16 cellular contexts compared by ENCODE assay signal in genomic region chr6:109302176-109302575, GRCh38.
DNase-seq lines count a peak whose midpoint lies in the region; ATAC-seq, FAIRE-seq and TF ChIP-seq lines count a peak whose summit lies in the region.
"Had no signal": no experiment of that assay in that cellular context is flagged by ENCODE, and none has a peak within 500 bp of the region (broad histone marks: within the 10 kb centered on the region; RNA-seq: fewer than 3 reads in every experiment).

No MANE protein-coding gene starts in this region.

- H3K4me1 ChIP-seq in BLaER1 treated with 17β-estradiol and CSF1 and Interleukin-3, amounts not matched to agents 10 nM and 100 nM = peaks cover 75 to 90% (median 82%) of the 10 kb centered on the region in 10 experiments
- H3K4me1 ChIP-seq in trophoblast cell (ENCODE audit: control insufficient read depth in 1 of 2, insufficient read depth in 2 of 2, low read length in 2 of 2) (peaks cover 8 to 12% of the 10 kb centered on the region in 2 experiments), thoracic aorta (ENCODE audit: control insufficient read depth in 1 of 2, low read depth in 2 of 2) (peaks cover 29 to 75% of the 10 kb centered on the region in 2 donors)

- H2AK5ac ChIP-seq in trophoblast cell (ENCODE audit: low read length) = peak overlapping the region; percentile 50

- peaks cover 12% of the 10 kb centered on the region for H3K4me1 Mint-ChIP-seq in activated naive CD8-positive, alpha-beta T cell treated with anti-CD3 and anti-CD28 coated beads for 36 hours

- no peak overlapping the region for H2BK5ac ChIP-seq in trophoblast cell (ENCODE audit: low read depth, low read length, poor library complexity)

- H3K36me3 Mint-ChIP-seq in activated naive CD8-positive, alpha-beta T cell treated with anti-CD3 and anti-CD28 coated beads for 36 hours = no peaks in the 10 kb centered on the region
- H3K36me3 Mint-ChIP-seq: CD8-positive, alpha-beta T cell had no signal

- peak overlapping the region; percentile 68 for H2BK12ac ChIP-seq in trophoblast cell (ENCODE audit: low read length)

- no peaks in the 10 kb centered on the region for H3K27me3 ChIP-seq in BLaER1 treated with 17β-estradiol and CSF1 and Interleukin-3, amounts not matched to agents 10 nM and 100 nM
- H3K27me3 ChIP-seq in bronchial epithelial cell (ENCODE audit: control insufficient read depth, insufficient read depth, low read length) = no peaks in the 10 kb centered on the region
- H3K27me3 ChIP-seq in trophoblast cell (ENCODE audit: insufficient read depth, low read length) = no peaks in the 10 kb centered on the region
- no peaks in the 10 kb centered on the region for H3K27me3 ChIP-seq in thoracic aorta (replicated peaks; ENCODE audit: insufficient read depth)
- H3K27me3 ChIP-seq: BLaER1 had no signal

- H3K14ac ChIP-seq in trophoblast cell (ENCODE audit: low read length) = no peak overlapping the region

- no peak overlapping the region for H2BK120ac ChIP-seq in trophoblast cell (ENCODE audit: insufficient read depth, low read length, poor library complexity)

- no peak overlapping the region for H3K27ac Mint-ChIP-seq in activated naive CD8-positive, alpha-beta T cell treated with anti-CD3 and anti-CD28 coated beads for 36 hours
- H3K27ac Mint-ChIP-seq: CD8-positive, alpha-beta T cell; H9 had no signal

- ATAC-seq in thoracic aorta (ENCODE audit: insufficient number of reproducible peaks, low FRiP score, low read depth) = no peak
- ATAC-seq: CD8-positive, alpha-beta T cell had no signal

- no peak overlapping the region for H4K91ac ChIP-seq in trophoblast cell (ENCODE audit: low read depth, low read length)

- H3K9ac ChIP-seq in BLaER1 treated with 17β-estradiol and CSF1 and Interleukin-3, amounts not matched to agents 10 nM and 100 nM = no peak overlapping the region
- H3K9ac ChIP-seq in trophoblast cell (ENCODE audit: low read length) = no peak overlapping the region
- H3K9ac ChIP-seq: BLaER1 had no signal

- H3K23ac ChIP-seq in trophoblast cell (ENCODE audit: low read length) = no peak overlapping the region

- peak overlapping the region in 10 of 11 experiments; percentile 70 to 92 (median 83); a peak in 10 of 22 replicates for H3K4me2 ChIP-seq in BLaER1 treated with 17β-estradiol and CSF1 and Interleukin-3, amounts not matched to agents 10 nM and 100 nM
- no peak overlapping the region for H3K4me2 ChIP-seq in trophoblast cell (ENCODE audit: low read length)

- no peak overlapping the region for H3K4ac ChIP-seq in trophoblast cell (ENCODE audit: low read depth, low read length)

- DNase-seq in bronchial epithelial cell (ENCODE audit: low read depth) = peak; percentile 7
- peak; percentile 45 to 70 for DNase-seq in trophoblast cell
- DNase-seq in thoracic aorta (ENCODE audit: low spot score) = no peak
- DNase-seq in SK-N-DZ (ENCODE audit: low spot score) = no peak
- no peak for DNase-seq in activated CD4-positive, alpha-beta T cell treated with anti-CD3 and anti-CD28 coated beads, Interleukin-2, amount 50 U/mL, for 48 hours
- no peak for DNase-seq in activated naive CD8-positive, alpha-beta T cell treated with anti-CD3 and anti-CD28 coated beads for 36 hours
- DNase-seq: 8988T; Calu3; CD8-positive, alpha-beta T cell; DMS79 treated with DMSO at 0.1 percent for 48 hours; GF-D8; H9 had no signal

- TF ChIP-seq CTCF in bronchial epithelial cell (IDR thresholded peaks at IDR 0.05; ENCODE audit: insufficient read depth, low read length, severe bottlenecking) = no peak
- no peak for TF ChIP-seq CTCF in thoracic aorta (IDR thresholded peaks at IDR 0.05)

- H4K20me1 ChIP-seq in BLaER1 treated with 17β-estradiol and CSF1 and Interleukin-3, amounts not matched to agents 10 nM and 100 nM = no peaks in the 10 kb centered on the region
- H4K20me1 ChIP-seq: BLaER1 had no signal

- H2AFZ ChIP-seq in trophoblast cell (ENCODE audit: insufficient read depth, low read length, poor library complexity) = no peak overlapping the region

- H3K9me3 ChIP-seq in BLaER1 treated with 17β-estradiol and CSF1 and Interleukin-3, amounts not matched to agents 10 nM and 100 nM (replicated peaks in 1 of 11) = no peaks in the 10 kb centered on the region
- H3K9me3 ChIP-seq in trophoblast cell (ENCODE audit: insufficient read depth, low read depth, low read length) (no peaks in the 10 kb centered on the region), thoracic aorta (no peaks in the 10 kb centered on the region)
- H3K9me3 ChIP-seq: BLaER1 had no signal

- no peaks in the 10 kb centered on the region for H3K79me1 ChIP-seq in trophoblast cell (ENCODE audit: low read length)

- no peak for FAIRE-seq in bronchial epithelial cell (lab: Jason Lieb, UNC)
- FAIRE-seq: H1, HTR-8/SVneo had no signal

- no peak overlapping the region for H4K8ac ChIP-seq in trophoblast cell (ENCODE audit: low read depth, low read length)

- peaks cover 4% of the 10 kb centered on the region for H3K27me3 Mint-ChIP-seq in activated naive CD8-positive, alpha-beta T cell treated with anti-CD3 and anti-CD28 coated beads for 36 hours

- no CpG with 5 or more reads among the region's 4 CpGs for WGBS in trophoblast cell (ENCODE audit: extremely low coverage, insufficient coverage, insufficient read length)

- no peaks in the 10 kb centered on the region for H3K79me2 ChIP-seq in trophoblast cell (ENCODE audit: control insufficient read depth, insufficient read depth, low read length, poor library complexity)

- no peak overlapping the region for H4K12ac ChIP-seq in trophoblast cell (ENCODE audit: low read depth, low read length)

- no peak overlapping the region for H3K18ac ChIP-seq in trophoblast cell (ENCODE audit: low read length)

- no peaks in the 10 kb centered on the region for H3K9me3 Mint-ChIP-seq in activated naive CD8-positive, alpha-beta T cell treated with anti-CD3 and anti-CD28 coated beads for 36 hours
- H3K9me3 Mint-ChIP-seq: CD8-positive, alpha-beta T cell; H9 had no signal

- H3K36me3 ChIP-seq in BLaER1 treated with 17β-estradiol and CSF1 and Interleukin-3, amounts not matched to agents 10 nM and 100 nM = no peaks in the 10 kb centered on the region
- no peaks in the 10 kb centered on the region for H3K36me3 ChIP-seq in bronchial epithelial cell (ENCODE audit: control insufficient read depth, insufficient read depth, low read length)
- H3K36me3 ChIP-seq in trophoblast cell (ENCODE audit: control insufficient read depth in 1 of 2, insufficient read depth in 2 of 2, low read length in 2 of 2) = no peaks in the 10 kb centered on the region
- no peaks in the 10 kb centered on the region for H3K36me3 ChIP-seq in thoracic aorta
- H3K36me3 ChIP-seq: BLaER1 had no signal

- no peak overlapping the region for H3K4me3 ChIP-seq in BLaER1 treated with 17β-estradiol and CSF1 and Interleukin-3, amounts not matched to agents 10 nM and 100 nM
- H3K4me3 ChIP-seq in bronchial epithelial cell (ENCODE audit: low read depth, low read length) (no peak overlapping the region), trophoblast cell (ENCODE audit: low read depth, low read length) (no peak overlapping the region), thoracic aorta (no peak overlapping the region)
- H3K4me3 ChIP-seq: BLaER1 had no signal

- H3K4me3 Mint-ChIP-seq in activated naive CD8-positive, alpha-beta T cell treated with anti-CD3 and anti-CD28 coated beads for 36 hours = no peak overlapping the region
- H3K4me3 Mint-ChIP-seq: CD8-positive, alpha-beta T cell; H9 had no signal

- H3K27ac ChIP-seq in BLaER1 treated with 17β-estradiol and CSF1 and Interleukin-3, amounts not matched to agents 10 nM and 100 nM = no peak overlapping the region
- H3K27ac ChIP-seq in trophoblast cell (ENCODE audit: low read depth, low read length) = no peak overlapping the region
- H3K27ac ChIP-seq in thoracic aorta = peak overlapping the region; percentile 83 to 91

Comparison
In these comparisons a context has a peak if more than half of its experiments do, and no peak if none do; other contexts are left out.
1. H3K27ac ChIP-seq: peak in thoracic aorta (2 of 2); none in BLaER1 treated with 17β-estradiol and CSF1 and Interleukin-3, amounts not matched to agents 10 nM and 100 nM (0 of 11) and trophoblast cell (single experiment).
2. DNase-seq: peak in bronchial epithelial cell (single experiment) and trophoblast cell (2 of 2); none in thoracic aorta (single experiment), SK-N-DZ (single experiment), activated CD4-positive, alpha-beta T cell treated with anti-CD3 and anti-CD28 coated beads, Interleukin-2, amount 50 U/mL, for 48 hours (0 of 2) and activated naive CD8-positive, alpha-beta T cell treated with anti-CD3 and anti-CD28 coated beads for 36 hours (single experiment).